8 cellular contexts compared by ENCODE assay signal in genomic region chrX:110316351-110317078, GRCh38. TPM values are rescaled to one million over a fixed set of nuclear protein-coding genes. Genes with fewer than 3 reads are reported as not detected.
DNase-seq lines count a peak whose midpoint lies in the region; ATAC-seq, FAIRE-seq and TF ChIP-seq lines count a peak whose summit lies in the region.

No MANE protein-coding gene starts in this region.

- TF ChIP-seq CTCF in epithelial cell of esophagus (IDR thresholded peaks at IDR 0.05; ENCODE audit: insufficient read depth, low read depth, low read length, missing control alignments) (no peak), osteocyte (IDR thresholded peaks at IDR 0.05) (no peak)

- peaks cover 31% of the 10 kb centered on the region for H3K4me1 Mint-ChIP-seq in osteocyte (ENCODE audit: unreplicated experiment)

- FAIRE-seq in RCC 7860 (lab: Jason Lieb, UNC): peak; percentile 39

- peaks cover 20% of the 10 kb centered on the region for H3K27me3 Mint-ChIP-seq in osteocyte (ENCODE audit: unreplicated experiment)

- no peak for ATAC-seq in GM18502 (IDR thresholded peaks at IDR 0.05; ENCODE audit: poor library complexity, unreplicated experiment)
- ATAC-seq in HG03135 (IDR thresholded peaks at IDR 0.05; ENCODE audit: unreplicated experiment): no peak
- no peak for ATAC-seq in activated CD4-positive, CD25-positive, alpha-beta regulatory T cell treated with anti-CD3 and anti-CD28 coated beads, Interleukin-2, amount 50 U/mL, for 24 hours

- H3K4me3 ChIP-seq in epithelial cell of esophagus (ENCODE audit: low read length): peak overlapping the region; percentile 71

- peak overlapping the region; percentile 99 for H3K4me3 Mint-ChIP-seq in osteocyte (ENCODE audit: unreplicated experiment)

- DNase-seq in NCI-H146 (lab: John Stamatoyannopoulos, UW): peak; percentile 44
- DNase-seq in NCI-H146 treated with DMSO at 0.1 percent for 48 hours (lab: John Stamatoyannopoulos, UW; ENCODE audit: unreplicated experiment): no peak
- no peak for DNase-seq in RCC 7860 (ENCODE audit: low spot score)
- no peak for DNase-seq in epithelial cell of esophagus (ENCODE audit: low read depth)
- no peak for DNase-seq in osteocyte (ENCODE audit: extremely low spot score, unreplicated experiment)

- H3K27ac Mint-ChIP-seq in osteocyte (ENCODE audit: unreplicated experiment): peak overlapping the region; percentile 93

- no peaks in the 10 kb centered on the region for H3K36me3 Mint-ChIP-seq in osteocyte (ENCODE audit: unreplicated experiment)

- no peaks in the 10 kb centered on the region for H3K9me3 Mint-ChIP-seq in osteocyte (ENCODE audit: unreplicated experiment)

RNA-seq across cellular contexts. Expression of gene AMMECR1, which starts 1.4 kb away (rescaled TPM):
- total RNA-seq in osteocyte: 10.1 and 10.9 TPM in 2 replicates

RNA-seq across cellular contexts. Expression of gene RTL9, which starts 42.1 kb away (rescaled TPM):
- 0.05 TPM in 1 of 2 replicates, not detected in the other for total RNA-seq in osteocyte
